In genomic region chr18:78511666-78512065, GRCh38 we compare ENCODE assay signal across 19 cellular contexts.
"Had no signal": no experiment of that assay in that cellular context is flagged by ENCODE, and none has a peak within 500 bp of the region (broad histone marks: within the 10 kb centered on the region; RNA-seq: fewer than 3 reads in every experiment).

No MANE protein-coding gene starts in this region.

- H3K4me3 ChIP-seq: colonic mucosa, heart left ventricle, ovary, prostate gland, sigmoid colon, skin epidermis, tibial artery had no signal

- H3K9me3 Mint-ChIP-seq: nephron progenitor cell had no signal

- H3K4me1 Mint-ChIP-seq: naive B cell had no signal

- H3K9me3 ChIP-seq: colonic mucosa, heart left ventricle, neutrophil, ovary, prostate gland, sigmoid colon, tibial artery had no signal

- DNase-seq: caudate nucleus; colonic mucosa; effector CD8-positive, alpha-beta T cell; foreskin melanocyte; heart left ventricle; hypothalamus; kidney glomerular epithelial cell; mesendoderm; naive B cell; nephron progenitor cell; ovary; stimulated activated CD4-positive, alpha-beta T cell treated with anti-CD3 and anti-CD28 coated beads, Interleukin-2, amount 100 ng/mL, for 24 hours; stimulated activated CD4-positive, alpha-beta T cell treated with anti-CD3 and anti-CD28 coated beads, Interleukin-4, amount 100 ng/mL, for 4 hours; stimulated activated naive CD4-positive, alpha-beta T cell treated with Interleukin-2 at 50 U/mL for 16 hours; tibial artery had no signal

- H3K4me1 ChIP-seq: colonic mucosa, prostate gland, sigmoid colon, tibial artery had no signal

- H3K36me3 Mint-ChIP-seq: naive B cell had no signal

- H3K27ac Mint-ChIP-seq: naive B cell, nephron progenitor cell had no signal

- H3K36me3 ChIP-seq: colonic mucosa, heart left ventricle, neutrophil, ovary, prostate gland, sigmoid colon, tibial artery had no signal

- H3K27me3 ChIP-seq: colonic mucosa, heart left ventricle, neutrophil, ovary had no signal

- H3K4me3 Mint-ChIP-seq: naive B cell, nephron progenitor cell had no signal

- H3K27ac ChIP-seq: colonic mucosa, heart left ventricle, neutrophil, ovary, prostate gland, sigmoid colon, skin epidermis, tibial artery had no signal
